Comparison of ENCODE assay signal across 8 cellular contexts in genomic region chr17:17151962-17152361, GRCh38. TPM values are rescaled to one million over a fixed set of nuclear protein-coding genes. Genes with fewer than 3 reads are reported as not detected.
DNase-seq lines count a peak whose midpoint lies in the region; ATAC-seq and TF ChIP-seq lines count a peak whose summit lies in the region.

No MANE protein-coding gene starts in this region.

- no peak for TF ChIP-seq POLR2A in right lobe of liver (IDR thresholded peaks at IDR 0.05)

- intact Hi-C loops in right lobe of liver (cut with DNase I): no loop called here

- peak; percentile 92 for DNase-seq in Ammon's horn (ENCODE audit: low spot score)
- peak; percentile 55 to 83 for DNase-seq in NCI-H446 (lab: John Stamatoyannopoulos, UW)
- peak; percentile 93 to 95 for DNase-seq in cardiac fibroblast (ENCODE audit: low read depth in 2 of 2)
- peak; percentile 90 to 93 (median 92) for DNase-seq in right lobe of liver
- DNase-seq in superior temporal gyrus (ENCODE audit: extremely low spot score): peak; percentile 86
- no peak for DNase-seq in central memory CD4-positive, alpha-beta T cell
- DNase-seq in T-helper 9 cell: no peak

- peaks cover under 1 to 39% (median 16%) of the 10 kb centered on the region in 4 donors for H3K36me3 ChIP-seq in right lobe of liver

- peak overlapping the region; percentile 19 to 46 (median 39) for H3K27ac ChIP-seq in right lobe of liver

- peak; percentile 82 to 84 (median 84) for ATAC-seq in right lobe of liver
- no peak for ATAC-seq in GM19452 (IDR thresholded peaks at IDR 0.05; ENCODE audit: unreplicated experiment)

- no peaks in the 10 kb centered on the region for H3K27me3 ChIP-seq in right lobe of liver

- H3K4me1 ChIP-seq in right lobe of liver: peaks cover 0 to 41% (median 17%) of the 10 kb centered on the region in 4 donors

- 0% methylated on average over 1 of the region's 8 CpGs for WGBS in right lobe of liver (ENCODE audit: insufficient coverage, low coverage, low lambda C conversion rate, missing lambda C conversion rate)

- H3K4me3 ChIP-seq in cardiac fibroblast (replicated peaks in 1 of 2; ENCODE audit: low read depth in 2 of 2, low read length in 2 of 2) (no peak overlapping the region), right lobe of liver (no peak overlapping the region)

- no peaks in the 10 kb centered on the region for H3K9me3 ChIP-seq in right lobe of liver

- TF ChIP-seq CTCF in cardiac fibroblast (IDR thresholded peaks at IDR 0.05; ENCODE audit: low read depth, low read length) (no peak), right lobe of liver (IDR thresholded peaks at IDR 0.05) (no peak)

RNA-seq across cellular contexts. Expression of gene PLD6, which starts 54.2 kb away (rescaled TPM):
- total RNA-seq in right lobe of liver: 1 to 10 TPM in 5 of 6 experiments, under 1 TPM in 1; 0.68 to 3.6 (median 2.8) TPM

Comparison
In these comparisons a context has a peak if more than half of its experiments do, and no peak if none do; other contexts are left out.
1. DNase-seq: peak in Ammon's horn (single experiment), NCI-H446 (2 of 2), cardiac fibroblast (2 of 2), right lobe of liver (3 of 3) and superior temporal gyrus (single experiment); none in central memory CD4-positive, alpha-beta T cell (single experiment) and T-helper 9 cell (single experiment).